24 cellular contexts compared by ENCODE assay signal in the genomic region with DNA sequence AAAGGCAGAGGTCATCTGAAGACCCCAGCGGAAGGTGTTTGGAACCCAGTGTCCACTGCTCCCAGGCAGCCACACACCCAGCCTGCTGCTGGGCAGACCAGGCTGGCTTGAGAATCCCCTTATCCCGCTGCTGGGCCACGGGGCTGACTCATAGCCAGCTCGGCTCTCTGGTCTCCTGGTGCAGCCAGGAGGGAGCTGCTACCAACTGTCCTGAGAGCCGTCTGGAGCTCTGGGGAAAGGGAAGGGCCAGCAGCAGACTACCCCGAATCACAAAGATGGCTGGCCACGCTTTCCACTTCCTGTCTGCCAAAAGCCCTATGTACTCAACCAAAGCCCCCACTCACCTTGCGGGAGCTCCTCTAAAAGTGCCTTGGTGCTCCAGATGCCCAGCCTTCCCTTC. TPM values are rescaled to one million over a fixed set of nuclear protein-coding genes. Genes with fewer than 3 reads are reported as not detected.
DNase-seq lines count a peak whose midpoint lies in the region; ATAC-seq and TF ChIP-seq lines count a peak whose summit lies in the region.
"Had no signal": no experiment of that assay in that cellular context is flagged by ENCODE, and none has a peak within 500 bp of the region (broad histone marks: within the 10 kb centered on the region; RNA-seq: fewer than 3 reads in every experiment).

No MANE protein-coding gene starts in this region.

- TF ChIP-seq EP300 in suprapubic skin (IDR thresholded peaks at IDR 0.05), result no peak

- TF ChIP-seq POLR2A in suprapubic skin (IDR thresholded peaks at IDR 0.05) (no peak), spleen (IDR thresholded peaks at IDR 0.05) (no peak)

- H3K4me3 ChIP-seq in suprapubic skin (no peak overlapping the region), spleen (no peak overlapping the region)
- H3K4me3 ChIP-seq: thoracic aorta, vagina had no signal

- H3K27ac ChIP-seq in suprapubic skin (peak overlapping the region; percentile 17), spleen (no peak overlapping the region)
- H3K27ac ChIP-seq: thoracic aorta, vagina had no signal

- TF ChIP-seq CTCF in suprapubic skin (IDR thresholded peaks at IDR 0.05) (no peak), spleen (IDR thresholded peaks at IDR 0.05 in 8 of 11, conservative IDR thresholded peaks at IDR 0.05 in 3 of 11) (no peak)

- 61% methylated on average over 5 of the region's 8 CpGs for WGBS in suprapubic skin
- WGBS in spleen, 5 donors, result 67 to 88% (median 79%) methylated on average over 4 to 8 of the region's 8 CpGs

- intact Hi-C loops in spleen (cut with DNase I; ENCODE audit: low total_unique reads), result loop anchor here (5.0 kb wide), 1 partner anchor 140 kb away; the partner anchor contains the start of gene RAMAC

- no peaks in the 10 kb centered on the region for H3K27me3 ChIP-seq in suprapubic skin
- no peaks in the 10 kb centered on the region for H3K27me3 ChIP-seq in spleen (replicated peaks in 1 of 7)
- H3K27me3 ChIP-seq: vagina had no signal

- H3K36me3 ChIP-seq in suprapubic skin (no peaks in the 10 kb centered on the region), spleen (no peaks in the 10 kb centered on the region)
- H3K36me3 ChIP-seq: thoracic aorta, vagina had no signal

- H3K9me3 ChIP-seq in suprapubic skin, result no peaks in the 10 kb centered on the region
- no peaks in the 10 kb centered on the region for H3K9me3 ChIP-seq in spleen
- H3K9me3 ChIP-seq: thoracic aorta, vagina had no signal

- peak; percentile 44 for DNase-seq in activated effector memory CD4-positive, alpha-beta T cell treated with anti-CD3 and anti-CD28 coated beads, Interleukin-2, amount 50 U/mL, for 16 hours
- no peak for DNase-seq in activated effector memory CD4-positive, alpha-beta T cell treated with Interleukin-2 at 50 U/mL for 16 hours
- DNase-seq in RPMI7951 (ENCODE audit: low read depth) (peak; percentile 36), islet precursor cell (peak; percentile 73), suprapubic skin (ENCODE audit: low spot score in 2 of 2) (no peak), spleen (no peak), GM03348 (ENCODE audit: low spot score) (no peak)
- DNase-seq: activated CD4-positive, alpha-beta T cell treated with anti-CD3 and anti-CD28 coated beads, Interleukin-2, amount 50 U/mL, for 1 hour; amygdala; CD4-positive, alpha-beta memory T cell; effector CD4-positive, alpha-beta T cell; KBM-7; NCI-H1436; NCI-H774; stimulated activated naive CD8-positive, alpha-beta T cell treated with anti-CD3 and anti-CD28 coated beads, Interleukin-15, Interleukin-2, amounts not matched to agents 100 U/mL and 50 U/mL, for 24 hours; T-helper 9 cell had no signal

- H3K4me1 ChIP-seq in suprapubic skin, result peaks cover 20% of the 10 kb centered on the region
- peaks cover 4 to 52% (median 20%) of the 10 kb centered on the region in 6 donors for H3K4me1 ChIP-seq in spleen
- H3K4me1 ChIP-seq: vagina had no signal

- no peak for ATAC-seq in HG02884 (IDR thresholded peaks at IDR 0.05; ENCODE audit: unreplicated experiment)
- ATAC-seq: stimulated activated naive CD8-positive, alpha-beta T cell treated with anti-CD3 and anti-CD28 coated beads, Interleukin-15, Interleukin-2, amounts not matched to agents 100 U/mL and 50 U/mL, for 24 hours; WTC11 had no signal

RNA-seq across cellular contexts. Expression of gene WHAMM, which starts 38.3 kb away (rescaled TPM):
- 2.8 and 3.6 TPM in 2 replicates for total RNA-seq in RPMI7951 (2014; rRNA removed; shearing (Covaris generic))
- total RNA-seq in suprapubic skin, result 10 to 100 TPM in 3 of 4 donors, 1 to 10 TPM in 1; 8.1 to 15.9 (median 10.4) TPM
- total RNA-seq in spleen, result 10 to 100 TPM; 10.8 to 14.1 (median 12.8) TPM
- 1 to 10 TPM; 3.3 to 5.7 (median 4.4) TPM for polyA plus RNA-seq in spleen

RNA-seq across cellular contexts. Expression of gene FSD2, which starts 41.8 kb away (rescaled TPM):
- not detected in 2 replicates for total RNA-seq in RPMI7951 (2014; rRNA removed; shearing (Covaris generic))
- under 1 TPM in 1 of 4 donors, not detected in 3; 0.40 TPM for total RNA-seq in suprapubic skin
- not detected for total RNA-seq in spleen
- polyA plus RNA-seq in spleen, result under 1 TPM; 0.02 to 0.03 (median 0.02) TPM
- total RNA-seq: CD4-positive, alpha-beta memory T cell; fibroblast of villous mesenchyme; H4; lung microvascular endothelial cell; posterior vena cava; thoracic aorta; vagina; WTC11 had no signal

Comparison
In these comparisons a context has a peak if more than half of its experiments do, and no peak if none do; other contexts are left out.
1. DNase-seq: peak in activated effector memory CD4-positive, alpha-beta T cell treated with anti-CD3 and anti-CD28 coated beads, Interleukin-2, amount 50 U/mL, for 16 hours (single experiment), RPMI7951 (single experiment) and islet precursor cell (single experiment); none in activated effector memory CD4-positive, alpha-beta T cell treated with Interleukin-2 at 50 U/mL for 16 hours (single experiment), suprapubic skin (0 of 2), spleen (single experiment) and GM03348 (single experiment).